8 cellular contexts compared by ENCODE assay signal in genomic region chr10:32983333-32983909, GRCh38. TPM values are rescaled to one million over a fixed set of nuclear protein-coding genes. Genes with fewer than 3 reads are reported as not detected.
DNase-seq lines count a peak whose midpoint lies in the region; ATAC-seq, FAIRE-seq and TF ChIP-seq lines count a peak whose summit lies in the region.

No MANE protein-coding gene starts in this region.

- peak overlapping the region; percentile 92 for H3K4me2 ChIP-seq in A549

- no peaks in the 10 kb centered on the region for H3K36me3 ChIP-seq in right lobe of liver
- no peaks in the 10 kb centered on the region for H3K36me3 ChIP-seq in thyroid gland

- DNase-seq in A549 (ENCODE audit: low read depth in 1 of 2, low spot score in 1 of 2) (peak; percentile 72 to 88), HFFc6 (peak; percentile 92), amniotic stem cell (lab: John Stamatoyannopoulos, UW) (peak; percentile 91), right lobe of liver (peak; percentile 52 to 69 (median 66)), GM19238 (ENCODE audit: insufficient read length, low spot score) (no peak), thyroid gland (no peak), HT-29 (ENCODE audit: low spot score) (no peak)

- H3K27me3 Mint-ChIP-seq in HFFc6 (ENCODE audit: insufficient read depth), result no peaks in the 10 kb centered on the region; the same call in 1 of the 2 replicates

- H3K9me3 ChIP-seq in A549 (no peaks in the 10 kb centered on the region), right lobe of liver (no peaks in the 10 kb centered on the region), thyroid gland (no peaks in the 10 kb centered on the region)

- WGBS in A549 (ENCODE audit: missing lambda C conversion rate), result under 1% methylated on average over 3 of the region's 3 CpGs
- WGBS in right lobe of liver (ENCODE audit: insufficient coverage, low coverage, low lambda C conversion rate, missing lambda C conversion rate), result 33% methylated on average over 3 of the region's 3 CpGs
- 72 to 73% methylated on average over 3 of the region's 3 CpGs for WGBS in thyroid gland, 2 donors

- H3K4me1 Mint-ChIP-seq in HFFc6 (ENCODE audit: low read depth), result peaks cover 80% of the 10 kb centered on the region

- FAIRE-seq in A549 (lab: Jason Lieb, UNC), result peak; percentile 86

- POLR2A ChIA-PET in A549 (lab: Yijun Ruan, JAX), result interaction anchor here (0.7 to 8.2 kb wide), 6 partner anchors 11 to 28 kb away, joined by 4 to 163 read pairs (median 61); partner anchors contain the start of gene ITGB1

- H3K4me3 Mint-ChIP-seq in HFFc6, result peak overlapping the region; percentile 86

- intact Hi-C loops in right lobe of liver (cut with DNase I) (no loop called here), thyroid gland (cut with DNase I) (no loop called here)

- TF ChIP-seq CTCF in A549 (IDR thresholded peaks at IDR 0.05), result no peak
- no peak for TF ChIP-seq CTCF in HFFc6 (IDR thresholded peaks at IDR 0.05)
- no peak for TF ChIP-seq CTCF in right lobe of liver (IDR thresholded peaks at IDR 0.05)
- TF ChIP-seq CTCF in thyroid gland (IDR thresholded peaks at IDR 0.05), result no peak

- peak overlapping the region; percentile 44 for H3K4me3 ChIP-seq in A549
- H3K4me3 ChIP-seq in right lobe of liver, result peak overlapping the region in 1 of 3 donors; percentile 25
- H3K4me3 ChIP-seq in thyroid gland (replicated peaks in 1 of 3), result no peak overlapping the region

- TF ChIP-seq POLR2A in A549 (IDR thresholded peaks at IDR 0.05; ENCODE audit: low read length) (no peak), right lobe of liver (IDR thresholded peaks at IDR 0.05) (peak; percentile 84), thyroid gland (IDR thresholded peaks at IDR 0.05) (no peak)

- no peak; a peak in 1 of 5 replicates for TF ChIP-seq RAD21 in A549 (conservative IDR thresholded peaks at IDR 0.05 in 1 of 2, IDR thresholded peaks at IDR 0.05 in 1 of 2)

- peaks cover 80% of the 10 kb centered on the region for H3K4me1 ChIP-seq in A549
- peaks cover 0 to 55% (median 26%) of the 10 kb centered on the region in 4 donors for H3K4me1 ChIP-seq in right lobe of liver
- H3K4me1 ChIP-seq in thyroid gland, result peaks cover 3 to 16% of the 10 kb centered on the region in 2 donors

- TF ChIP-seq EP300 in A549 (IDR thresholded peaks at IDR 0.05), result peak in 1 of 2 experiments; percentile 53; a peak in 1 of 5 replicates

- peak overlapping the region; percentile 98 for H3K27ac Mint-ChIP-seq in HFFc6

- H3K36me3 Mint-ChIP-seq in HFFc6 (ENCODE audit: low read depth), result peaks cover 4% of the 10 kb centered on the region; the same call in 1 of the 2 replicates

- CTCF ChIA-PET in A549 (lab: Yijun Ruan, JAX), result interaction anchor here (0.6 to 15.3 kb wide), 5 partner anchors 11 to 172 kb away, joined by 3 to 168 read pairs (median 6); no protein-coding TSS in a partner anchor

- ATAC-seq in A549 (peak; percentile 23 to 48; a peak in 4 of 6 replicates), right lobe of liver (peak; percentile 43 to 61 (median 57)), GM18870 (IDR thresholded peaks at IDR 0.05; ENCODE audit: unreplicated experiment) (no peak)

- H3K9me3 Mint-ChIP-seq in HFFc6, result 0 out of 2 replicates have a peak, but pooled peaks cover 4% of the 10 kb centered on the region

- peak overlapping the region; percentile 96 to 99 for H3K27ac ChIP-seq in A549
- H3K27ac ChIP-seq in right lobe of liver, result peak overlapping the region; percentile 96 to 98 (median 98)
- H3K27ac ChIP-seq in thyroid gland, result no peak overlapping the region

- H3K27me3 ChIP-seq in right lobe of liver, result no peaks in the 10 kb centered on the region
- no peaks in the 10 kb centered on the region for H3K27me3 ChIP-seq in thyroid gland

TF ChIP-seq in A549, 52 proteins besides CTCF, POLR2A, EP300 and RAD21 (continues in another document):
- TF ChIP-seq SREBF2 (IDR thresholded peaks at IDR 0.05) (no peak), CHD4 (IDR thresholded peaks at IDR 0.05; ENCODE audit: borderline replicate concordance) (no peak), GATA3 (IDR thresholded peaks at IDR 0.05; ENCODE audit: borderline replicate concordance) (peak; percentile 4; the same call in 1 of the 2 replicates), RARB (CRISPR knock-in tag; IDR thresholded peaks at IDR 0.05) (peak; percentile 67; the same call in 1 of the 2 replicates), BHLHE40 (IDR thresholded peaks at IDR 0.05; ENCODE audit: low read depth, low read length) (no peak), JUN (IDR thresholded peaks at IDR 0.05) (peak; percentile 50 to 75; a peak in 4 of 5 replicates), FOSL2 (IDR thresholded peaks at IDR 0.05) (peak; percentile 73), FOSL2 (CRISPR knock-in tag; IDR thresholded peaks at IDR 0.05) (peak; percentile 94), CHD2 (IDR thresholded peaks at IDR 0.05; ENCODE audit: low read length, partially characterized antibody) (peak; percentile 38), RFX5 (IDR thresholded peaks at IDR 0.05) (no peak), ZC3H11A (IDR thresholded peaks at IDR 0.05) (no peak), TP53 (CRISPR knock-in tag; IDR thresholded peaks at IDR 0.05) (peak; percentile 51; the same call in 1 of the 2 replicates), EHF (CRISPR knock-in tag; IDR thresholded peaks at IDR 0.05) (peak; percentile 97), MAFK (IDR thresholded peaks at IDR 0.05; ENCODE audit: partially characterized antibody) (no peak), ATOH8 (CRISPR knock-in tag; IDR thresholded peaks at IDR 0.05; ENCODE audit: low read depth) (peak; percentile 97), CBX2 (IDR thresholded peaks at IDR 0.05; ENCODE audit: borderline replicate concordance, low read depth) (no peak), KDM5A (IDR thresholded peaks at IDR 0.05) (no peak), NFE2L2 (conservative IDR thresholded peaks at IDR 0.05; ENCODE audit: low read length) (no peak), CEBPB (IDR thresholded peaks at IDR 0.05) (peak in 1 of 2 experiments; percentile 22; a peak in 1 of 4 replicates), EHMT2 (IDR thresholded peaks at IDR 0.05; ENCODE audit: low read depth) (no peak), ZSCAN20 (CRISPR knock-in tag; IDR thresholded peaks at IDR 0.05) (0 out of 2 replicates have a peak, but pooled peaks have one; percentile 81), FOXS1 (CRISPR knock-in tag; IDR thresholded peaks at IDR 0.05) (peak; percentile 87), TFCP2L1 (CRISPR knock-in tag; IDR thresholded peaks at IDR 0.05) (peak; percentile 34), HOXB13 (CRISPR knock-in tag; IDR thresholded peaks at IDR 0.05; ENCODE audit: low read depth) (peak; percentile 96)
- TF ChIP-seq, protein P1, sequence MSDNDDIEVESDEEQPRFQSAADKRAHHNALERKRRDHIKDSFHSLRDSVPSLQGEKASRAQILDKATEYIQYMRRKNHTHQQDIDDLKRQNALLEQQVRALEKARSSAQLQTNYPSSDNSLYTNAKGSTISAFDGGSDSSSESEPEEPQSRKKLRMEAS (IDR thresholded peaks at IDR 0.05), result peak; percentile 79
- TF ChIP-seq, protein P2, sequence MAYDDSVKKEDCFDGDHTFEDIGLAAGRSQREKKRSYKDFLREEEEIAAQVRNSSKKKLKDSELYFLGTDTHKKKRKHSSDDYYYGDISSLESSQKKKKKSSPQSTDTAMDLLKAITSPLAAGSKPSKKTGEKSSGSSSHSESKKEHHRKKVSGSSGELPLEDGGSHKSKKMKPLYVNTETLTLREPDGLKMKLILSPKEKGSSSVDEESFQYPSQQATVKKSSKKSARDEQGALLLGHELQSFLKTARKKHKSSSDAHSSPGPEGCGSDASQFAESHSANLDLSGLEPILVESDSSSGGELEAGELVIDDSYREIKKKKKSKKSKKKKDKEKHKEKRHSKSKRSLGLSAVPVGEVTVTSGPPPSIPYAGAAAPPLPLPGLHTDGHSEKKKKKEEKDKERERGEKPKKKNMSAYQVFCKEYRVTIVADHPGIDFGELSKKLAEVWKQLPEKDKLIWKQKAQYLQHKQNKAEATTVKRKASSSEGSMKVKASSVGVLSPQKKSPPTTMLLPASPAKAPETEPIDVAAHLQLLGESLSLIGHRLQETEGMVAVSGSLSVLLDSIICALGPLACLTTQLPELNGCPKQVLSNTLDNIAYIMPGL (CRISPR knock-in tag; IDR thresholded peaks at IDR 0.05; ENCODE audit: borderline replicate concordance), result peak; percentile 27; the same call in 1 of the 2 replicates
- TF ChIP-seq, protein P3, sequence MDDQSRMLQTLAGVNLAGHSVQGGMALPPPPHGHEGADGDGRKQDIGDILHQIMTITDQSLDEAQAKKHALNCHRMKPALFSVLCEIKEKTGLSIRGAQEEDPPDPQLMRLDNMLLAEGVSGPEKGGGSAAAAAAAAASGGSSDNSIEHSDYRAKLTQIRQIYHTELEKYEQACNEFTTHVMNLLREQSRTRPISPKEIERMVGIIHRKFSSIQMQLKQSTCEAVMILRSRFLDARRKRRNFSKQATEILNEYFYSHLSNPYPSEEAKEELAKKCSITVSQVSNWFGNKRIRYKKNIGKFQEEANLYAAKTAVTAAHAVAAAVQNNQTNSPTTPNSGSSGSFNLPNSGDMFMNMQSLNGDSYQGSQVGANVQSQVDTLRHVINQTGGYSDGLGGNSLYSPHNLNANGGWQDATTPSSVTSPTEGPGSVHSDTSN (IDR thresholded peaks at IDR 0.05), result no peak

RNA-seq across cellular contexts. Expression of gene ITGB1, which starts 25.4 kb away (rescaled TPM):
- polyA plus RNA-seq in A549 (2011; rRNA removed) (1,667 and 2,408 TPM in 2 replicates), A549 (2017; fragmentation: RNase III; extraction: RNeasy Plus Mini Kit Qiagen cat#74134 plus additional on column Dnase treatment) (1,270 to 1,281 TPM (median 1,270 TPM) in 3 replicates)
- polyA plus RNA-seq in A549 (2012; cell fraction: cytosol; rRNA removed), result 320 and 370 TPM in 2 replicates
- polyA plus RNA-seq in A549 (2012; cell fraction: nucleus; rRNA removed), result 214 and 381 TPM in 2 replicates
- polyA minus RNA-seq in A549 (2011; rRNA and poly(A)+ RNA removed), result 799 and 821 TPM in 2 replicates
- 1,000 to 10,000 TPM; 1,442 to 1,960 (median 1,623) TPM for total RNA-seq in HFFc6 (2021; fragmentation: NEBNext Ultra II Directional; extraction: Animal tissue kit (Norgen Biotek cat#: 25700))
- total RNA-seq in right lobe of liver (100 to 1,000 TPM; 120 to 301 (median 239) TPM), thyroid gland (100 to 1,000 TPM; 264 to 699 (median 417) TPM)
- total RNA-seq in HT-29 (2014; rRNA removed; shearing (Covaris generic)), result 169 and 195 TPM in 2 replicates

Comparison
In these comparisons a context has a peak if more than half of its experiments do, and no peak if none do; other contexts are left out.
1. DNase-seq: peak in A549 (2 of 2), HFFc6 (single experiment), amniotic stem cell (single experiment) and right lobe of liver (3 of 3); none in GM19238 (single experiment), thyroid gland (0 of 2) and HT-29 (single experiment).
2. H3K27ac ChIP-seq: peak in A549 (2 of 2) and right lobe of liver (3 of 3); none in thyroid gland (0 of 3).